In genomic region chr3:46027736-46028397, GRCh38 we compare ENCODE assay signal across 24 cellular contexts. TPM values are rescaled to one million over a fixed set of nuclear protein-coding genes. Genes with fewer than 3 reads are reported as not detected.
DNase-seq lines count a peak whose midpoint lies in the region; ATAC-seq and TF ChIP-seq lines count a peak whose summit lies in the region.
"Had no signal": no experiment of that assay in that cellular context is flagged by ENCODE, and none has a peak within 500 bp of the region (broad histone marks: within the 10 kb centered on the region; RNA-seq: fewer than 3 reads in every experiment).

No MANE protein-coding gene starts in this region.

- H4K20me1 ChIP-seq in GM23338 (replicated peaks; ENCODE audit: insufficient read depth) (no peaks in the 10 kb centered on the region), MM.1S (ENCODE audit: insufficient read depth, low read length) (no peaks in the 10 kb centered on the region)

- H3K27ac ChIP-seq in GM23338 (ENCODE audit: low read depth) = no peak overlapping the region
- peak overlapping the region; percentile 74; the same call in 1 of the 2 replicates for H3K27ac ChIP-seq in MM.1S (ENCODE audit: low read length)
- H3K27ac ChIP-seq: neutrophil had no signal

- no peak for TF ChIP-seq CTCF in GM23338 (conservative IDR thresholded peaks at IDR 0.05; ENCODE audit: low read depth in 2 of 2)
- TF ChIP-seq CTCF in MM.1S (IDR thresholded peaks at IDR 0.05; ENCODE audit: low read length) = peak; percentile 13; the same call in 1 of the 2 replicates
- no peak for TF ChIP-seq CTCF in GM13977 (IDR thresholded peaks at IDR 0.05; ENCODE audit: extremely low read depth, insufficient read depth, missing control alignments)

- H3K79me2 ChIP-seq in GM23338 (replicated peaks; ENCODE audit: insufficient read depth) = no peaks in the 10 kb centered on the region
- 0 out of 2 replicates have a peak, but pooled peaks cover 5% of the 10 kb centered on the region for H3K79me2 ChIP-seq in MM.1S (ENCODE audit: low read length)

- H3K9me2 ChIP-seq in GM23338 (ENCODE audit: insufficient read depth) (no peaks in the 10 kb centered on the region), MM.1S (replicated peaks; ENCODE audit: insufficient read depth, low read length) (no peaks in the 10 kb centered on the region)

- H3K9me3 ChIP-seq in MM.1S (replicated peaks; ENCODE audit: insufficient read depth, low read length) = no peaks in the 10 kb centered on the region
- H3K9me3 ChIP-seq: neutrophil had no signal

- H3K27ac Mint-ChIP-seq in GM23338 = no peak overlapping the region
- H3K27ac Mint-ChIP-seq: activated CD8-positive, alpha-beta T cell treated with anti-CD3 and anti-CD28 coated beads, Interleukin-2, amount 10 ng/mL, durations not matched to agents 7 days and 5 days; CD4-positive, alpha-beta T cell; endodermal cell had no signal

- 0 out of 2 replicates have a peak, but pooled peaks cover 8% of the 10 kb centered on the region for H3K36me3 ChIP-seq in GM23338 (ENCODE audit: insufficient read depth)
- no peaks in the 10 kb centered on the region for H3K36me3 ChIP-seq in MM.1S (replicated peaks; ENCODE audit: insufficient read depth, low read length)
- H3K36me3 ChIP-seq: neutrophil had no signal

- H3K36me3 Mint-ChIP-seq in GM23338 (ENCODE audit: low read depth) = peaks cover 9% of the 10 kb centered on the region

- no peaks in the 10 kb centered on the region for H3F3A ChIP-seq in GM23338 (replicated peaks; ENCODE audit: low read depth)
- H3F3A ChIP-seq in MM.1S (ENCODE audit: insufficient read depth, low read length) = peaks cover 11% of the 10 kb centered on the region

- no peaks in the 10 kb centered on the region for H3K27me3 Mint-ChIP-seq in GM23338 (ENCODE audit: insufficient read depth, low read depth, poor library complexity)
- H3K27me3 Mint-ChIP-seq: CD4-positive, alpha-beta T cell had no signal

- H3K4me3 ChIP-seq in GM23338 (no peak overlapping the region), MM.1S (ENCODE audit: low read length) (peak overlapping the region; percentile 60; the same call in 1 of the 2 replicates)
- H3K4me3 ChIP-seq: lung had no signal

- peaks cover 52% of the 10 kb centered on the region for H3K9me3 Mint-ChIP-seq in GM23338

- peak overlapping the region; percentile 4; the same call in 1 of the 2 replicates for H3K9ac ChIP-seq in MM.1S (ENCODE audit: low read length)

- H3K4me3 Mint-ChIP-seq in GM23338 = no peak overlapping the region
- H3K4me3 Mint-ChIP-seq: activated CD8-positive, alpha-beta T cell treated with anti-CD3 and anti-CD28 coated beads, Interleukin-2, amount 10 ng/mL, durations not matched to agents 7 days and 5 days; CD4-positive, alpha-beta T cell; endodermal cell had no signal

- DNase-seq in GM23338 (ENCODE audit: low spot score) (peak; percentile 28), MM.1S (peak; percentile 71), SK-MEL-5 (ENCODE audit: low read depth, low spot score) (peak; percentile 19), myocyte (ENCODE audit: low read depth) (peak; percentile 21), COR-L47 (lab: John Stamatoyannopoulos, UW) (no peak), GM13977 (ENCODE audit: low spot score) (no peak), superior temporal gyrus (ENCODE audit: extremely low spot score) (no peak)
- DNase-seq: activated CD8-positive, alpha-beta T cell treated with anti-CD3 and anti-CD28 coated beads, Interleukin-2, amount 10 ng/mL, durations not matched to agents 7 days and 5 days; activated gamma-delta T cell; CD4-positive, alpha-beta T cell; DND-41; endodermal cell; kidney glomerular epithelial cell; NCI-H1092; NCI-H187 treated with DMSO at 0.1 percent for 48 hours; NCI-H345; small intestine; stimulated activated CD4-positive, alpha-beta T cell treated with anti-CD3 and anti-CD28 coated beads, Interleukin-2, amount 100 ng/mL, for 48 hours; stimulated activated naive CD4-positive, alpha-beta T cell had no signal

- H3K4me1 Mint-ChIP-seq in GM23338 = no peaks in the 10 kb centered on the region
- H3K4me1 Mint-ChIP-seq: endodermal cell had no signal

- no peaks in the 10 kb centered on the region for H3K4me1 ChIP-seq in GM23338 (ENCODE audit: insufficient read depth)
- H3K4me1 ChIP-seq in MM.1S (ENCODE audit: low read length) = peaks cover 22% of the 10 kb centered on the region

- no peak for ATAC-seq in GM23338
- ATAC-seq: activated CD4-positive, CD25-positive, alpha-beta regulatory T cell treated with anti-CD3 and anti-CD28 coated beads, Interleukin-2, amount 50 U/mL, for 24 hours; activated CD8-positive, alpha-beta T cell treated with anti-CD3 and anti-CD28 coated beads, Interleukin-2, amount 10 ng/mL, durations not matched to agents 7 days and 5 days had no signal

- H3K27me3 ChIP-seq in GM23338 (ENCODE audit: insufficient read depth) = no peaks in the 10 kb centered on the region
- no peaks in the 10 kb centered on the region for H3K27me3 ChIP-seq in MM.1S (replicated peaks; ENCODE audit: insufficient read depth, low read length)
- H3K27me3 ChIP-seq: neutrophil had no signal

- in situ Hi-C loops in SK-MEL-5 (cut with HindIII; ENCODE audit: low pct_unique_long_range_greater_than_20kb, low sequenced_read_pairs) (no loop called here), GM13977 (cut with MboI; ENCODE audit: low pct_unique_long_range_greater_than_20kb, low sequenced_read_pairs, unreplicated experiment) (no loop called here)

- H3K4me2 ChIP-seq in GM23338 (no peak overlapping the region), MM.1S (ENCODE audit: low read depth, low read length) (peak overlapping the region; percentile 74)

- no peak overlapping the region for H2AFZ ChIP-seq in GM23338
- H2AFZ ChIP-seq in MM.1S (ENCODE audit: low read length) = peak overlapping the region; percentile 88

TF ChIP-seq in GM23338, 12 proteins besides CTCF, POLR2A, EP300 and RAD21 (continues in another document):
- TF ChIP-seq EZH2 (IDR thresholded peaks at IDR 0.05; ENCODE audit: low read depth, unreplicated experiment) = no peak

RNA-seq across cellular contexts. Expression of gene XCR1, which starts 0.6 kb away (rescaled TPM):
- total RNA-seq in GM23338 (2014; rRNA removed; shearing (Covaris generic)) = not detected in 2 replicates
- not detected in 2 replicates for polyA plus RNA-seq in GM23338 (2016; fragmentation: Nextera tagmentation; extraction: Ambion mirVana)
- not detected in 2 replicates for total RNA-seq in SK-MEL-5 (2014; rRNA removed; shearing (Covaris generic))
- not detected in 2 replicates for polyA plus RNA-seq in SK-MEL-5 (2015; cell fraction: cytosol; rRNA removed)
- not detected in 2 replicates for polyA plus RNA-seq in SK-MEL-5 (2015; cell fraction: nucleus; rRNA removed)
- total RNA-seq in myocyte = not detected in 2 replicates
- not detected for polyA plus RNA-seq in myocyte (2012)
- total RNA-seq: activated CD8-positive, alpha-beta T cell treated with anti-CD3 and anti-CD28 coated beads, Interleukin-2, amount 10 ng/mL, durations not matched to agents 7 days and 5 days; endodermal cell; glomerular endothelial cell; H4 had no signal

RNA-seq across cellular contexts. Expression of gene FYCO1, which starts 32.2 kb away (rescaled TPM):
- total RNA-seq in GM23338 (2014; rRNA removed; shearing (Covaris generic)) = 17.2 and 19.1 TPM in 2 replicates
- polyA plus RNA-seq in GM23338 (2016; fragmentation: Nextera tagmentation; extraction: Ambion mirVana) = 3.8 and 4.5 TPM in 2 replicates
- total RNA-seq in SK-MEL-5 (2014; rRNA removed; shearing (Covaris generic)) = 52.7 and 53.6 TPM in 2 replicates
- polyA plus RNA-seq in SK-MEL-5 (2015; cell fraction: cytosol; rRNA removed) = 49.7 and 54.3 TPM in 2 replicates
- 19.1 and 27.2 TPM in 2 replicates for polyA plus RNA-seq in SK-MEL-5 (2015; cell fraction: nucleus; rRNA removed)
- 35.8 and 37.1 TPM in 2 replicates for total RNA-seq in myocyte
- polyA plus RNA-seq in myocyte (2012) = 23.9 TPM

Comparison
In these comparisons a context has a peak if more than half of its experiments do, and no peak if none do; other contexts are left out.
1. DNase-seq: peak in GM23338 (single experiment), MM.1S (single experiment), SK-MEL-5 (single experiment) and myocyte (single experiment); none in COR-L47 (single experiment), GM13977 (single experiment) and superior temporal gyrus (single experiment).